ENCODE assay signal across 8 cellular contexts in the genomic region with DNA sequence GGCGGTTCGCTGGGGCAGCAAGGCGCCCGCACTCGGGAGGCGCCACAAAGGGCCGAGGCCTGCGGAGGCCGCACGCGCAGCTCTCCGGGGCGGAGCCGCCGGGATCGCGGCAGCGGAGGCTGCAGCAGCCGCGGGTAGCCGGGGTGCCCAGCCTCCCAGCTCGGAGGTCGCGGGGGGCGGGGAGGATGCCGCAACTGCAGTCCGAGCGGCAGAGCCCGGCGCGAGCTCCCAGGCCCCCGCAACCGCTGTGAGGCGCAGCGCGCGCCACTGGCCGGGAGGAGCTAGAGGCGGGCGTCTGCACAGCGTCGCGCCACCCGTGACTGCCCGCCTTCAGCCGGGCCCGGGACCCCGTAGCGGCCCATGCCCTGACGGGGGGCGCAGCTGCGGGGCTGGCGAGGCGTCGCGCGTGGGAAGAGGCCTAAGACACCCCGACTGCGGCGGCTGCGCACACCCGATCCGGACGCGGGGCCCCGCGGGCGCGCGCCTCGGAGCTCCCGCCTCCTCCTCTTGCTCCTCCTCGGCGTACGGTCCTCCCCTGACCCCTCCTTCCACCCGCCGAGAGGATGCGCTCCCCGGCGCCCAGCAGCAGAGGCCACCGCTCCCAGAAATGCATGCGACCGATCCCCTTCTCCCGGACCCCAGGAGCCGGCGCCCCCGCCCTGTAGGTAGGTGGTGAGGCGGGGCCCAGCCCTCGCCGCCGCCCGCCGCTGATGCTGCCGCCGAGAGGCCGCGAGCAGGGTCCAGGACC. TPM values are rescaled to one million over a fixed set of nuclear protein-coding genes. Genes with fewer than 3 reads are reported as not detected.
DNase-seq lines count a peak whose midpoint lies in the region; ATAC-seq and TF ChIP-seq lines count a peak whose summit lies in the region.

A gene with protein sequence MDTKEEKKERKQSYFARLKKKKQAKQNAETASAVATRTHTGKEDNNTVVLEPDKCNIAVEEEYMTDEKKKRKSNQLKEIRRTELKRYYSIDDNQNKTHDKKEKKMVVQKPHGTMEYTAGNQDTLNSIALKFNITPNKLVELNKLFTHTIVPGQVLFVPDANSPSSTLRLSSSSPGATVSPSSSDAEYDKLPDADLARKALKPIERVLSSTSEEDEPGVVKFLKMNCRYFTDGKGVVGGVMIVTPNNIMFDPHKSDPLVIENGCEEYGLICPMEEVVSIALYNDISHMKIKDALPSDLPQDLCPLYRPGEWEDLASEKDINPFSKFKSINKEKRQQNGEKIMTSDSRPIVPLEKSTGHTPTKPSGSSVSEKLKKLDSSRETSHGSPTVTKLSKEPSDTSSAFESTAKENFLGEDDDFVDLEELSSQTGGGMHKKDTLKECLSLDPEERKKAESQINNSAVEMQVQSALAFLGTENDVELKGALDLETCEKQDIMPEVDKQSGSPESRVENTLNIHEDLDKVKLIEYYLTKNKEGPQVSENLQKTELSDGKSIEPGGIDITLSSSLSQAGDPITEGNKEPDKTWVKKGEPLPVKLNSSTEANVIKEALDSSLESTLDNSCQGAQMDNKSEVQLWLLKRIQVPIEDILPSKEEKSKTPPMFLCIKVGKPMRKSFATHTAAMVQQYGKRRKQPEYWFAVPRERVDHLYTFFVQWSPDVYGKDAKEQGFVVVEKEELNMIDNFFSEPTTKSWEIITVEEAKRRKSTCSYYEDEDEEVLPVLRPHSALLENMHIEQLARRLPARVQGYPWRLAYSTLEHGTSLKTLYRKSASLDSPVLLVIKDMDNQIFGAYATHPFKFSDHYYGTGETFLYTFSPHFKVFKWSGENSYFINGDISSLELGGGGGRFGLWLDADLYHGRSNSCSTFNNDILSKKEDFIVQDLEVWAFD (plus strand): TSS at position 558 of the 748 bp plus-strand sequence. CDS start 24,395 bp downstream, outside the sequence.

- intact Hi-C loops in stomach (cut with DNase I; ENCODE audit: low total_unique reads) = no loop called here

- TF ChIP-seq POLR2A in stomach (IDR thresholded peaks at IDR 0.05) = peak in 1 of 4 donors; percentile 64

- WGBS in stomach, 5 donors = 0 to 1% (median 0%) methylated on average over 7 to 97 of the region's 97 CpGs

- H3K4me1 ChIP-seq in stomach = peaks cover 17 to 63% (median 32%) of the 10 kb centered on the region in 4 donors

- peaks cover 19% of the 10 kb centered on the region for H3K79me2 ChIP-seq in neural cell (replicated peaks; ENCODE audit: insufficient read depth, low read length)

- peak within 1 kb of the TSS; percentile 87 for H2AFZ ChIP-seq in neural cell (ENCODE audit: low read depth, low read length)

- H3K9ac ChIP-seq in neural cell (ENCODE audit: low read length) = peak within 1 kb of the TSS; percentile 76

- peak; percentile 57 for TF ChIP-seq EP300 in neural cell (conservative IDR thresholded peaks at IDR 0.05; ENCODE audit: poor library complexity, severe bottlenecking)
- no peak for TF ChIP-seq EP300 in stomach (IDR thresholded peaks at IDR 0.05)

- H3K4me3 ChIP-seq in fibroblast of the aortic adventitia (ENCODE audit: low read depth, low read length) (peak within 1 kb of the TSS; percentile 77), neural cell (ENCODE audit: low read length) (peak within 1 kb of the TSS; percentile 89), stomach (peak within 1 kb of the TSS; percentile 81 to 97 (median 88))

- H3K27ac ChIP-seq in neural cell (ENCODE audit: low read length) (peak within 1 kb of the TSS; percentile 81), stomach (peak within 1 kb of the TSS; percentile 92 to 98 (median 96))

- H3K9me3 ChIP-seq in neural cell (ENCODE audit: low read length) = no peaks in the 10 kb centered on the region
- H3K9me3 ChIP-seq in stomach = no peaks in the 10 kb centered on the region

- H4K20me1 ChIP-seq in neural cell (ENCODE audit: insufficient read depth) = no peaks in the 10 kb centered on the region

- peak; percentile 17 for TF ChIP-seq RAD21 in neural cell (conservative IDR thresholded peaks at IDR 0.05)

- ATAC-seq in GM21390 (IDR thresholded peaks at IDR 0.05; ENCODE audit: unreplicated experiment) = peak; percentile 75

- no peaks in the 10 kb centered on the region for H3K36me3 ChIP-seq in neural cell (ENCODE audit: insufficient read depth, low read length)
- no peaks in the 10 kb centered on the region for H3K36me3 ChIP-seq in stomach

- DNase-seq in DMS153 (lab: John Stamatoyannopoulos, UW) (peak; percentile 54), HUDEP-2 (lab: John Stamatoyannopoulos, UW; ENCODE audit: unreplicated experiment in 76 of 76) (peak in 72 of 76 experiments; percentile 25 to 96 (median 71)), RPMI8226 (peak; percentile 72), fibroblast of the aortic adventitia (ENCODE audit: low read depth) (peak; percentile 61), stomach (peak; percentile 75)
- DNase-seq in activated effector memory CD4-positive, alpha-beta T cell treated with Interleukin-2 at 50 U/mL for 16 hours = peak; percentile 76

- no peaks in the 10 kb centered on the region for H3K9me2 ChIP-seq in neural cell (ENCODE audit: insufficient read depth, low read length)

- H3K27me3 ChIP-seq in neural cell (ENCODE audit: insufficient read depth, low read depth, low read length) (no peaks in the 10 kb centered on the region), stomach (no peaks in the 10 kb centered on the region)

- TF ChIP-seq CTCF in fibroblast of the aortic adventitia (IDR thresholded peaks at IDR 0.05; ENCODE audit: insufficient read depth, low read length) (no peak), neural cell (IDR thresholded peaks at IDR 0.05; ENCODE audit: poor library complexity, severe bottlenecking) (peak; percentile 28), stomach (IDR thresholded peaks at IDR 0.05) (no peak)

- H3K4me2 ChIP-seq in neural cell (ENCODE audit: low read length) = peak within 1 kb of the TSS; percentile 66

- H3F3A ChIP-seq in neural cell (ENCODE audit: insufficient read depth, low read length, poor library complexity, severe bottlenecking) = no peaks in the 10 kb centered on the region

TF ChIP-seq in neural cell, 6 proteins besides CTCF, POLR2A, EP300 and RAD21:
- peak; percentile 87 for TF ChIP-seq POLR2AphosphoS5 (IDR thresholded peaks at IDR 0.05)
- no peak for TF ChIP-seq EZH2 (IDR thresholded peaks at IDR 0.05; ENCODE audit: borderline replicate concordance, insufficient read depth, low read length, poor library complexity, severe bottlenecking)
- no peak for TF ChIP-seq SMC3 (conservative IDR thresholded peaks at IDR 0.05; ENCODE audit: poor library complexity)
- peak; percentile 45 for TF ChIP-seq TAF1 (IDR thresholded peaks at IDR 0.05; ENCODE audit: low read depth)
- peak; percentile 57 for TF ChIP-seq MXI1 (conservative IDR thresholded peaks at IDR 0.05; ENCODE audit: poor library complexity, severe bottlenecking)
- no peak for TF ChIP-seq REST (IDR thresholded peaks at IDR 0.05; ENCODE audit: borderline replicate concordance)
TF ChIP-seq in neural cell: peak in this region for 3.

RNA-seq across cellular contexts. Expression of the gene that starts here (rescaled TPM):
- total RNA-seq in fibroblast of the aortic adventitia (ENCODE audit: low replicate concordance) (41.7 and 90.3 TPM in 2 replicates), stomach (100 to 1,000 TPM in 1 of 5 donors, 10 to 100 TPM in 3, 1 to 10 TPM in 1; 1.2 to 131 (median 27.5) TPM)
- polyA plus RNA-seq in neural cell (13.7 and 17.1 TPM in 2 replicates), stomach (10 to 100 TPM; 13.7 to 26.0 (median 17.6) TPM)
- 21.7 and 38.2 TPM in 2 replicates for polyA minus RNA-seq in neural cell

Comparison
In these comparisons a context has a peak if more than half of its experiments do, and no peak if none do; other contexts are left out.
1. Peak in every context shown above with its lines: DNase-seq, ATAC-seq, H3K4me3 ChIP-seq and H3K27ac ChIP-seq.